12 cellular contexts compared by ENCODE assay signal in the genomic region with DNA sequence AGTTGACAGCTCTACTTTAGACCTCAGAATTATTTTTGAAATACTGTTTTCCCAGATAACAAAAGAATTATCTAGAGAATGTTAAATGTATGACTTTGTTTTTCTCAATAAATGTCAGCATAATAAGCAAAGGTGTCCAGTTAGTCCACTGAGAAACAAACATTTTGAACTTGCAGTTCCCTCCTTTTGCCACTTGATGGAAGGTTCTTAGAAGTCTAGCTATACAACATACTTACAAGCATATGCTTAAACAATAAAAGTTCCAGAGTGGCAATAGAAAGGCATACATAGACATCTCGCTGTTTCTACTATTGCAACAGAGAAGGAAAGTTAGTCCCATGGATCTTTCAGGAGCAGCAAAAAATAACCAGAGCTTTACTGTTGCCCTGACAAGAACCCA. TPM values are rescaled to one million over a fixed set of nuclear protein-coding genes. Genes with fewer than 3 reads are reported as not detected.
DNase-seq lines count a peak whose midpoint lies in the region; ATAC-seq, FAIRE-seq and TF ChIP-seq lines count a peak whose summit lies in the region.
"Had no signal": no experiment of that assay in that cellular context is flagged by ENCODE, and none has a peak within 500 bp of the region (broad histone marks: within the 10 kb centered on the region; RNA-seq: fewer than 3 reads in every experiment).

No MANE protein-coding gene starts in this region.

- H3K9me3 ChIP-seq in naive thymus-derived CD4-positive, alpha-beta T cell (ENCODE audit: control insufficient read depth in 2 of 3, low read length in 3 of 3): no peaks in the 10 kb centered on the region

- H3K27ac ChIP-seq in VCaP: no peak overlapping the region
- no peak overlapping the region for H3K27ac ChIP-seq in naive thymus-derived CD4-positive, alpha-beta T cell (ENCODE audit: low read depth, low read length)

- DNase-seq in AG09309 (ENCODE audit: low read depth) (no peak), HFF-Myc (ENCODE audit: extremely low read depth, low read depth) (no peak), frontal cortex (ENCODE audit: low spot score in 2 of 2) (no peak)
- DNase-seq in activated CD4-positive, alpha-beta T cell treated with anti-CD3 and anti-CD28 coated beads for 4 hours: no peak
- no peak for DNase-seq in naive thymus-derived CD4-positive, alpha-beta T cell
- DNase-seq: activated effector memory CD4-positive, alpha-beta T cell treated with Interleukin-2 at 50 U/mL for 16 hours; NCI-H2081 treated with DMSO at 0.1 percent for 48 hours had no signal

- POLR2A ChIA-PET in naive thymus-derived CD4-positive, alpha-beta T cell (lab: Charles Lee): no interaction called here

- no peaks in the 10 kb centered on the region for H3K27me3 ChIP-seq in naive thymus-derived CD4-positive, alpha-beta T cell (ENCODE audit: control insufficient read depth in 2 of 2, insufficient read depth in 2 of 2, low read length in 2 of 2)

- no peaks in the 10 kb centered on the region for H3K9me3 Mint-ChIP-seq in naive thymus-derived CD4-positive, alpha-beta T cell
- no peaks in the 10 kb centered on the region for H3K9me3 Mint-ChIP-seq in stimulated activated memory B cell treated with anti-CD40 and anti-IgM and Interleukin-4, amounts not matched to agents 10 μg/mL and 1 μg/mL and 100 μg/mL, for 72 hours

- no peak overlapping the region for H3K4me3 Mint-ChIP-seq in naive thymus-derived CD4-positive, alpha-beta T cell
- H3K4me3 Mint-ChIP-seq in stimulated activated memory B cell treated with anti-CD40 and anti-IgM and Interleukin-4, amounts not matched to agents 10 μg/mL and 1 μg/mL and 100 μg/mL, for 72 hours: no peak overlapping the region

- CTCF ChIA-PET in naive thymus-derived CD4-positive, alpha-beta T cell (lab: Charles Lee): no interaction called here

- H3K36me3 ChIP-seq in naive thymus-derived CD4-positive, alpha-beta T cell (ENCODE audit: control insufficient read depth in 2 of 3, insufficient read depth in 3 of 3, low read length in 3 of 3): peaks cover 6 to 92% (median 19%) of the 10 kb centered on the region in 3 experiments

- TF ChIP-seq CTCF in AG09309 (IDR thresholded peaks at IDR 0.05; ENCODE audit: control insufficient read depth, insufficient read depth, low read depth, low read length, missing control alignments): peak; percentile 34
- TF ChIP-seq CTCF in HFF-Myc (IDR thresholded peaks at IDR 0.05; ENCODE audit: low read depth, low read length, missing control alignments): peak; percentile 11
- peak; percentile 62 for TF ChIP-seq CTCF in VCaP (conservative IDR thresholded peaks at IDR 0.05)

- intact Hi-C loops in naive thymus-derived CD4-positive, alpha-beta T cell (cut with micrococcal nuclease): no loop called here

- no peaks in the 10 kb centered on the region for H3K4me1 ChIP-seq in naive thymus-derived CD4-positive, alpha-beta T cell (ENCODE audit: control insufficient read depth in 2 of 2, insufficient read depth in 2 of 2, low read length in 2 of 2)

- H3K27me3 Mint-ChIP-seq in naive thymus-derived CD4-positive, alpha-beta T cell: no peaks in the 10 kb centered on the region
- no peaks in the 10 kb centered on the region for H3K27me3 Mint-ChIP-seq in stimulated activated memory B cell treated with anti-CD40 and anti-IgM and Interleukin-4, amounts not matched to agents 10 μg/mL and 1 μg/mL and 100 μg/mL, for 72 hours

- no peak for ATAC-seq in naive thymus-derived CD4-positive, alpha-beta T cell
- ATAC-seq in stimulated activated memory B cell treated with anti-CD40 and anti-IgM and Interleukin-4, amounts not matched to agents 10 μg/mL and 1 μg/mL and 100 μg/mL, for 72 hours: no peak

- H3K36me3 Mint-ChIP-seq in naive thymus-derived CD4-positive, alpha-beta T cell: peaks cover 20 to 51% (median 27%) of the 10 kb centered on the region in 5 donors
- peaks cover 67% of the 10 kb centered on the region for H3K36me3 Mint-ChIP-seq in stimulated activated memory B cell treated with anti-CD40 and anti-IgM and Interleukin-4, amounts not matched to agents 10 μg/mL and 1 μg/mL and 100 μg/mL, for 72 hours

- H3K4me3 ChIP-seq in AG09309 (ENCODE audit: control insufficient read depth, low read depth, low read length) (no peak overlapping the region), HFF-Myc (replicated peaks; ENCODE audit: low read depth, low read length) (no peak overlapping the region)
- no peak overlapping the region for H3K4me3 ChIP-seq in naive thymus-derived CD4-positive, alpha-beta T cell (ENCODE audit: low read length)

- FAIRE-seq in islet of Langerhans (lab: Jason Lieb, UNC) (peak; percentile 51), frontal cortex (lab: Jason Lieb, UNC) (no peak)

- H3K4me1 Mint-ChIP-seq in naive thymus-derived CD4-positive, alpha-beta T cell: peaks cover 0 to 5% (median 2%) of the 10 kb centered on the region in 7 donors
- H3K4me1 Mint-ChIP-seq in stimulated activated memory B cell treated with anti-CD40 and anti-IgM and Interleukin-4, amounts not matched to agents 10 μg/mL and 1 μg/mL and 100 μg/mL, for 72 hours: no peaks in the 10 kb centered on the region

- H3K27ac Mint-ChIP-seq in naive thymus-derived CD4-positive, alpha-beta T cell: no peak overlapping the region
- no peak overlapping the region for H3K27ac Mint-ChIP-seq in stimulated activated memory B cell treated with anti-CD40 and anti-IgM and Interleukin-4, amounts not matched to agents 10 μg/mL and 1 μg/mL and 100 μg/mL, for 72 hours

RNA-seq across cellular contexts. Expression of a gene that starts 11.8 kb away (rescaled TPM):
- 100 to 1,000 TPM in 1 of 5 experiments, 10 to 100 TPM in 4; 92.1 to 106 (median 92.5) TPM for total RNA-seq in naive thymus-derived CD4-positive, alpha-beta T cell
- 100 to 1,000 TPM; 134 to 136 TPM for polyA plus RNA-seq in naive thymus-derived CD4-positive, alpha-beta T cell
- total RNA-seq in frontal cortex: 84.8 TPM

RNA-seq across cellular contexts. Expression of a gene that starts 16.9 kb away (rescaled TPM):
- total RNA-seq in naive thymus-derived CD4-positive, alpha-beta T cell: not detected
- polyA plus RNA-seq in naive thymus-derived CD4-positive, alpha-beta T cell: not detected
- total RNA-seq in frontal cortex: not detected
- total RNA-seq: T-helper 2 cell treated with Interferon-gamma antibody and Interleukin-4, amounts not matched to agents 100 ng/mL and 5 ng/mL, for 36 hours had no signal
- polyA plus RNA-seq: thymus had no signal

RNA-seq across cellular contexts. Expression of a gene that starts 40.0 kb away (rescaled TPM):
- not detected for total RNA-seq in naive thymus-derived CD4-positive, alpha-beta T cell
- not detected for polyA plus RNA-seq in naive thymus-derived CD4-positive, alpha-beta T cell
- not detected for total RNA-seq in frontal cortex
- total RNA-seq: T-helper 2 cell treated with Interferon-gamma antibody and Interleukin-4, amounts not matched to agents 100 ng/mL and 5 ng/mL, for 36 hours had no signal
- polyA plus RNA-seq: thymus had no signal

Comparison
In these comparisons a context has a peak if more than half of its experiments do, and no peak if none do; other contexts are left out.
1. CTCF ChIP-seq: peak in every context shown above with its lines; median percentile 62 in VCaP; 34 in AG09309; 11 in HFF-Myc.